1 cellular context compared by ENCODE assay signal in the genomic region with DNA sequence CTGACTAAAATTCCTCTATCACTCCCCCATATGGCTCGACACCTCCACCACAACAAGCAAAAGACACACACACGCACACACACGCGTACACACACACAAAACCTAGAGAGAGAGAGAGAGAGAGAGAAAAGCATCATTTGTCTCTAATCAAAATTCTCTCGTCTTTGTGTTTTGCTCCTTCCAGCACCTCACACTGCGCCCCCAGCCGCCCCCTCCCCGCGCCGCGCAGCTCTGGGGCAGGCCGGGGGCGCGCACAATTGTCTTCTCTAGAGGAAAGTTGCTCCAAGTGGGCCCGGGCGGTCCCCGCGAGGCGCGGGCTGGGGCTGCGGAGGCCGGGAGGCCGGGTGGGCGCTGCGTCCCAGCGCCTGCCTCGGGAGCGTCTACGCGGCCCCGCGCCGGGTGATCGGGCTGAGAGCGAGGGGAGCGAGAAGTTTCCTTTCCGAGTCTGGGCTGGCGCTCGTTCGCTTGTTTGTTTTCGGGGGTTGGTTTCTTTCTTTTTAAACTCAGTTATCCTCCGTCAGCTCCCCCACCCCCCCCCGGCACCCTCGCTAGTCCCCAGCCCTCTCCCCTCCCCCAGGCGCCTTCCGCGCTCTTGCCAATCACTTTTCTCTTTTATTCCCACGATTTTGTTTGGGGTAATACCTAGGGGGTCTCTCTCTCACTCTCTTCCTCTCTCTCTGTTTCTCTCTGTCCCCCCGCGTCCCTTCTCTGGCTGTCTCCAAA.
TF ChIP-seq lines count a peak whose summit lies in the region.

No MANE protein-coding gene starts in this region.

TF ChIP-seq in K562, 482 proteins besides CTCF, POLR2A, EP300 and RAD21 (continued from another document and continues in another):
- TF ChIP-seq FOXA3 (CRISPR knock-in tag; conservative IDR thresholded peaks at IDR 0.05 in 1 of 2, IDR thresholded peaks at IDR 0.05 in 1 of 2) (no peak; a peak in 1 of 4 replicates), NR4A1 (CRISPR knock-in tag; IDR thresholded peaks at IDR 0.05) (no peak), NR4A1 (tag; IDR thresholded peaks at IDR 0.05) (no peak), ZNF23 (CRISPR knock-in tag; IDR thresholded peaks at IDR 0.05) (no peak), KAT2B (IDR thresholded peaks at IDR 0.05; ENCODE audit: low read depth, low read length) (no peak), GTF2A2 (tag; IDR thresholded peaks at IDR 0.05) (no peak), HMGN3 (IDR thresholded peaks at IDR 0.05; ENCODE audit: borderline replicate concordance, extremely low read depth, insufficient read length, low read depth, low read length) (peak; percentile 84), PHF21A (IDR thresholded peaks at IDR 0.05; ENCODE audit: borderline replicate concordance, low read depth) (no peak), HDAC1 (IDR thresholded peaks at IDR 0.05) (peak in 1 of 2 experiments; percentile 48; a peak in 1 of 4 replicates), MEF2D (tag; conservative IDR thresholded peaks at IDR 0.05; ENCODE audit: low read depth) (no peak), PRPF4 (IDR thresholded peaks at IDR 0.05; ENCODE audit: insufficient read depth, low read depth, low read length, poor library complexity, severe bottlenecking) (no peak), HNRNPK (IDR thresholded peaks at IDR 0.05; ENCODE audit: low read depth, low read length, poor library complexity, severe bottlenecking) (no peak), GATAD2A (IDR thresholded peaks at IDR 0.05) (no peak), STAT5A (IDR thresholded peaks at IDR 0.05; ENCODE audit: borderline replicate concordance, low read length) (no peak), ZSCAN29 (IDR thresholded peaks at IDR 0.05) (peak; percentile 99), ZNF124 (CRISPR knock-in tag; IDR thresholded peaks at IDR 0.05) (no peak), WHSC1 (IDR thresholded peaks at IDR 0.05; ENCODE audit: low read length) (no peak), ZKSCAN3 (CRISPR knock-in tag; IDR thresholded peaks at IDR 0.05) (no peak), ESRRB (CRISPR knock-in tag; IDR thresholded peaks at IDR 0.05; ENCODE audit: borderline replicate concordance) (no peak), POLR3G (IDR thresholded peaks at IDR 0.05; ENCODE audit: extremely low read depth, insufficient read length, insufficient replicate concordance) (no peak), ZNF707 (CRISPR knock-in tag; conservative IDR thresholded peaks at IDR 0.05) (no peak), GABPB1 (CRISPR knock-in tag; IDR thresholded peaks at IDR 0.05) (peak; percentile 28; the same call in 1 of the 2 replicates), FIP1L1 (IDR thresholded peaks at IDR 0.05; ENCODE audit: low read depth, low read length, poor library complexity, severe bottlenecking) (peak; percentile 59), BDP1 (IDR thresholded peaks at IDR 0.05; ENCODE audit: insufficient read depth, insufficient read length) (no peak), MTA3 (IDR thresholded peaks at IDR 0.05; ENCODE audit: borderline replicate concordance) (no peak), ZNF583 (CRISPR knock-in tag; IDR thresholded peaks at IDR 0.05) (no peak), CEBPG (CRISPR knock-in tag; IDR thresholded peaks at IDR 0.05) (no peak), CEBPG (tag; conservative IDR thresholded peaks at IDR 0.05 in 1 of 2, IDR thresholded peaks at IDR 0.05 in 1 of 2) (no peak), STAT5B (CRISPR knock-in tag; IDR thresholded peaks at IDR 0.05) (no peak), SETDB1 (IDR thresholded peaks at IDR 0.05; ENCODE audit: low read length) (no peak), BRF1 (IDR thresholded peaks at IDR 0.05; ENCODE audit: borderline replicate concordance, extremely low read depth, insufficient read length) (no peak), ZKSCAN1 (IDR thresholded peaks at IDR 0.05; ENCODE audit: low read depth, low read length) (no peak), ZFP1 (CRISPR knock-in tag; IDR thresholded peaks at IDR 0.05) (no peak), SRSF9 (IDR thresholded peaks at IDR 0.05; ENCODE audit: borderline replicate concordance, low read depth, low read length) (no peak), TRIM24 (IDR thresholded peaks at IDR 0.05) (no peak), RBM39 (optimal IDR thresholded peaks at IDR 0.05; ENCODE audit: low read depth, low read length) (no peak), ATF7 (IDR thresholded peaks at IDR 0.05) (no peak), SPI1 (IDR thresholded peaks at IDR 0.05; ENCODE audit: borderline replicate concordance, low read depth, low read length) (no peak)
- TF ChIP-seq, protein P1, sequence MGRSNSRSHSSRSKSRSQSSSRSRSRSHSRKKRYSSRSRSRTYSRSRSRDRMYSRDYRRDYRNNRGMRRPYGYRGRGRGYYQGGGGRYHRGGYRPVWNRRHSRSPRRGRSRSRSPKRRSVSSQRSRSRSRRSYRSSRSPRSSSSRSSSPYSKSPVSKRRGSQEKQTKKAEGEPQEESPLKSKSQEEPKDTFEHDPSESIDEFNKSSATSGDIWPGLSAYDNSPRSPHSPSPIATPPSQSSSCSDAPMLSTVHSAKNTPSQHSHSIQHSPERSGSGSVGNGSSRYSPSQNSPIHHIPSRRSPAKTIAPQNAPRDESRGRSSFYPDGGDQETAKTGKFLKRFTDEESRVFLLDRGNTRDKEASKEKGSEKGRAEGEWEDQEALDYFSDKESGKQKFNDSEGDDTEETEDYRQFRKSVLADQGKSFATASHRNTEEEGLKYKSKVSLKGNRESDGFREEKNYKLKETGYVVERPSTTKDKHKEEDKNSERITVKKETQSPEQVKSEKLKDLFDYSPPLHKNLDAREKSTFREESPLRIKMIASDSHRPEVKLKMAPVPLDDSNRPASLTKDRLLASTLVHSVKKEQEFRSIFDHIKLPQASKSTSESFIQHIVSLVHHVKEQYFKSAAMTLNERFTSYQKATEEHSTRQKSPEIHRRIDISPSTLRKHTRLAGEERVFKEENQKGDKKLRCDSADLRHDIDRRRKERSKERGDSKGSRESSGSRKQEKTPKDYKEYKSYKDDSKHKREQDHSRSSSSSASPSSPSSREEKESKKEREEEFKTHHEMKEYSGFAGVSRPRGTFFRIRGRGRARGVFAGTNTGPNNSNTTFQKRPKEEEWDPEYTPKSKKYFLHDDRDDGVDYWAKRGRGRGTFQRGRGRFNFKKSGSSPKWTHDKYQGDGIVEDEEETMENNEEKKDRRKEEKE (IDR thresholded peaks at IDR 0.05; ENCODE audit: borderline replicate concordance in 1 of 2, control insufficient read depth in 1 of 2, low read depth in 2 of 2, low read length in 1 of 2): no peak
- TF ChIP-seq, protein P2, sequence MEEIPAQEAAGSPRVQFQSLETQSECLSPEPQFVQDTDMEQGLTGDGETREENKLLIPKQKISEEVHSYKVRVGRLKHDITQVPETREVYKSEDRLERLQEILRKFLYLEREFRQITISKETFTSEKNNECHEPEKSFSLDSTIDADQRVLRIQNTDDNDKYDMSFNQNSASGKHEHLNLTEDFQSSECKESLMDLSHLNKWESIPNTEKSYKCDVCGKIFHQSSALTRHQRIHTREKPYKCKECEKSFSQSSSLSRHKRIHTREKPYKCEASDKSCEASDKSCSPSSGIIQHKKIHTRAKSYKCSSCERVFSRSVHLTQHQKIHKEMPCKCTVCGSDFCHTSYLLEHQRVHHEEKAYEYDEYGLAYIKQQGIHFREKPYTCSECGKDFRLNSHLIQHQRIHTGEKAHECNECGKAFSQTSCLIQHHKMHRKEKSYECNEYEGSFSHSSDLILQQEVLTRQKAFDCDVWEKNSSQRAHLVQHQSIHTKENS (CRISPR knock-in tag; IDR thresholded peaks at IDR 0.05): no peak
- TF ChIP-seq, protein P3, sequence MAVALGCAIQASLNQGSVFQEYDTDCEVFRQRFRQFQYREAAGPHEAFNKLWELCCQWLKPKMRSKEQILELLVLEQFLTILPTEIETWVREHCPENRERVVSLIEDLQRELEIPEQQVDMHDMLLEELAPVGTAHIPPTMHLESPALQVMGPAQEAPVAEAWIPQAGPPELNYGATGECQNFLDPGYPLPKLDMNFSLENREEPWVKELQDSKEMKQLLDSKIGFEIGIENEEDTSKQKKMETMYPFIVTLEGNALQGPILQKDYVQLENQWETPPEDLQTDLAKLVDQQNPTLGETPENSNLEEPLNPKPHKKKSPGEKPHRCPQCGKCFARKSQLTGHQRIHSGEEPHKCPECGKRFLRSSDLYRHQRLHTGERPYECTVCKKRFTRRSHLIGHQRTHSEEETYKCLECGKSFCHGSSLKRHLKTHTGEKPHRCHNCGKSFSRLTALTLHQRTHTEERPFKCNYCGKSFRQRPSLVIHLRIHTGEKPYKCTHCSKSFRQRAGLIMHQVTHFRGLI (CRISPR knock-in tag; IDR thresholded peaks at IDR 0.05): no peak
- TF ChIP-seq, protein P4, sequence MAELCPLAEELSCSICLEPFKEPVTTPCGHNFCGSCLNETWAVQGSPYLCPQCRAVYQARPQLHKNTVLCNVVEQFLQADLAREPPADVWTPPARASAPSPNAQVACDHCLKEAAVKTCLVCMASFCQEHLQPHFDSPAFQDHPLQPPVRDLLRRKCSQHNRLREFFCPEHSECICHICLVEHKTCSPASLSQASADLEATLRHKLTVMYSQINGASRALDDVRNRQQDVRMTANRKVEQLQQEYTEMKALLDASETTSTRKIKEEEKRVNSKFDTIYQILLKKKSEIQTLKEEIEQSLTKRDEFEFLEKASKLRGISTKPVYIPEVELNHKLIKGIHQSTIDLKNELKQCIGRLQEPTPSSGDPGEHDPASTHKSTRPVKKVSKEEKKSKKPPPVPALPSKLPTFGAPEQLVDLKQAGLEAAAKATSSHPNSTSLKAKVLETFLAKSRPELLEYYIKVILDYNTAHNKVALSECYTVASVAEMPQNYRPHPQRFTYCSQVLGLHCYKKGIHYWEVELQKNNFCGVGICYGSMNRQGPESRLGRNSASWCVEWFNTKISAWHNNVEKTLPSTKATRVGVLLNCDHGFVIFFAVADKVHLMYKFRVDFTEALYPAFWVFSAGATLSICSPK (IDR thresholded peaks at IDR 0.05; ENCODE audit: borderline replicate concordance): no peak
- TF ChIP-seq, protein P5, sequence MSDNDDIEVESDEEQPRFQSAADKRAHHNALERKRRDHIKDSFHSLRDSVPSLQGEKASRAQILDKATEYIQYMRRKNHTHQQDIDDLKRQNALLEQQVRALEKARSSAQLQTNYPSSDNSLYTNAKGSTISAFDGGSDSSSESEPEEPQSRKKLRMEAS (CRISPR knock-in tag; IDR thresholded peaks at IDR 0.05): no peak
- TF ChIP-seq, protein P6, sequence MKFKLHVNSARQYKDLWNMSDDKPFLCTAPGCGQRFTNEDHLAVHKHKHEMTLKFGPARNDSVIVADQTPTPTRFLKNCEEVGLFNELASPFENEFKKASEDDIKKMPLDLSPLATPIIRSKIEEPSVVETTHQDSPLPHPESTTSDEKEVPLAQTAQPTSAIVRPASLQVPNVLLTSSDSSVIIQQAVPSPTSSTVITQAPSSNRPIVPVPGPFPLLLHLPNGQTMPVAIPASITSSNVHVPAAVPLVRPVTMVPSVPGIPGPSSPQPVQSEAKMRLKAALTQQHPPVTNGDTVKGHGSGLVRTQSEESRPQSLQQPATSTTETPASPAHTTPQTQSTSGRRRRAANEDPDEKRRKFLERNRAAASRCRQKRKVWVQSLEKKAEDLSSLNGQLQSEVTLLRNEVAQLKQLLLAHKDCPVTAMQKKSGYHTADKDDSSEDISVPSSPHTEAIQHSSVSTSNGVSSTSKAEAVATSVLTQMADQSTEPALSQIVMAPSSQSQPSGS (CRISPR knock-in tag; IDR thresholded peaks at IDR 0.05): no peak
- TF ChIP-seq, protein P7, sequence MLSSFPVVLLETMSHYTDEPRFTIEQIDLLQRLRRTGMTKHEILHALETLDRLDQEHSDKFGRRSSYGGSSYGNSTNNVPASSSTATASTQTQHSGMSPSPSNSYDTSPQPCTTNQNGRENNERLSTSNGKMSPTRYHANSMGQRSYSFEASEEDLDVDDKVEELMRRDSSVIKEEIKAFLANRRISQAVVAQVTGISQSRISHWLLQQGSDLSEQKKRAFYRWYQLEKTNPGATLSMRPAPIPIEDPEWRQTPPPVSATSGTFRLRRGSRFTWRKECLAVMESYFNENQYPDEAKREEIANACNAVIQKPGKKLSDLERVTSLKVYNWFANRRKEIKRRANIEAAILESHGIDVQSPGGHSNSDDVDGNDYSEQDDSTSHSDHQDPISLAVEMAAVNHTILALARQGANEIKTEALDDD (IDR thresholded peaks at IDR 0.05): no peak
- TF ChIP-seq, protein P8, sequence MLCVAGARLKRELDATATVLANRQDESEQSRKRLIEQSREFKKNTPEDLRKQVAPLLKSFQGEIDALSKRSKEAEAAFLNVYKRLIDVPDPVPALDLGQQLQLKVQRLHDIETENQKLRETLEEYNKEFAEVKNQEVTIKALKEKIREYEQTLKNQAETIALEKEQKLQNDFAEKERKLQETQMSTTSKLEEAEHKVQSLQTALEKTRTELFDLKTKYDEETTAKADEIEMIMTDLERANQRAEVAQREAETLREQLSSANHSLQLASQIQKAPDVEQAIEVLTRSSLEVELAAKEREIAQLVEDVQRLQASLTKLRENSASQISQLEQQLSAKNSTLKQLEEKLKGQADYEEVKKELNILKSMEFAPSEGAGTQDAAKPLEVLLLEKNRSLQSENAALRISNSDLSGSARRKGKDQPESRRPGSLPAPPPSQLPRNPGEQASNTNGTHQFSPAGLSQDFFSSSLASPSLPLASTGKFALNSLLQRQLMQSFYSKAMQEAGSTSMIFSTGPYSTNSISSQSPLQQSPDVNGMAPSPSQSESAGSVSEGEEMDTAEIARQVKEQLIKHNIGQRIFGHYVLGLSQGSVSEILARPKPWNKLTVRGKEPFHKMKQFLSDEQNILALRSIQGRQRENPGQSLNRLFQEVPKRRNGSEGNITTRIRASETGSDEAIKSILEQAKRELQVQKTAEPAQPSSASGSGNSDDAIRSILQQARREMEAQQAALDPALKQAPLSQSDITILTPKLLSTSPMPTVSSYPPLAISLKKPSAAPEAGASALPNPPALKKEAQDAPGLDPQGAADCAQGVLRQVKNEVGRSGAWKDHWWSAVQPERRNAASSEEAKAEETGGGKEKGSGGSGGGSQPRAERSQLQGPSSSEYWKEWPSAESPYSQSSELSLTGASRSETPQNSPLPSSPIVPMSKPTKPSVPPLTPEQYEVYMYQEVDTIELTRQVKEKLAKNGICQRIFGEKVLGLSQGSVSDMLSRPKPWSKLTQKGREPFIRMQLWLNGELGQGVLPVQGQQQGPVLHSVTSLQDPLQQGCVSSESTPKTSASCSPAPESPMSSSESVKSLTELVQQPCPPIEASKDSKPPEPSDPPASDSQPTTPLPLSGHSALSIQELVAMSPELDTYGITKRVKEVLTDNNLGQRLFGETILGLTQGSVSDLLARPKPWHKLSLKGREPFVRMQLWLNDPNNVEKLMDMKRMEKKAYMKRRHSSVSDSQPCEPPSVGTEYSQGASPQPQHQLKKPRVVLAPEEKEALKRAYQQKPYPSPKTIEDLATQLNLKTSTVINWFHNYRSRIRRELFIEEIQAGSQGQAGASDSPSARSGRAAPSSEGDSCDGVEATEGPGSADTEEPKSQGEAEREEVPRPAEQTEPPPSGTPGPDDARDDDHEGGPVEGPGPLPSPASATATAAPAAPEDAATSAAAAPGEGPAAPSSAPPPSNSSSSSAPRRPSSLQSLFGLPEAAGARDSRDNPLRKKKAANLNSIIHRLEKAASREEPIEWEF (CRISPR knock-in tag; IDR thresholded peaks at IDR 0.05): no peak
- TF ChIP-seq, protein P9, sequence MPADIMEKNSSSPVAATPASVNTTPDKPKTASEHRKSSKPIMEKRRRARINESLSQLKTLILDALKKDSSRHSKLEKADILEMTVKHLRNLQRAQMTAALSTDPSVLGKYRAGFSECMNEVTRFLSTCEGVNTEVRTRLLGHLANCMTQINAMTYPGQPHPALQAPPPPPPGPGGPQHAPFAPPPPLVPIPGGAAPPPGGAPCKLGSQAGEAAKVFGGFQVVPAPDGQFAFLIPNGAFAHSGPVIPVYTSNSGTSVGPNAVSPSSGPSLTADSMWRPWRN (IDR thresholded peaks at IDR 0.05; ENCODE audit: low read depth): no peak
